28 cellular contexts compared by ENCODE assay signal in genomic region chr1:44312652-44313196, GRCh38.
"Had no signal": no experiment of that assay in that cellular context is flagged by ENCODE, and none has a peak within 500 bp of the region (broad histone marks: within the 10 kb centered on the region; RNA-seq: fewer than 3 reads in every experiment).

No MANE protein-coding gene starts in this region.

- H3K9me3 ChIP-seq: colonic mucosa, esophagus muscularis mucosa, gastrocnemius medialis, psoas muscle, stomach had no signal

- H3K79me2 ChIP-seq: hepatocyte, parathyroid adenoma had no signal

- ATAC-seq: gastrocnemius medialis, left cardiac atrium, left ventricle myocardium superior, psoas muscle, sciatic nerve had no signal

- FAIRE-seq: endometrium, kidney, urothelium cell line had no signal

- H3K27ac ChIP-seq: colonic mucosa, epithelial cell of prostate, esophagus muscularis mucosa, gastrocnemius medialis, hepatocyte, parathyroid adenoma, psoas muscle, stomach had no signal

- H3K9me3 Mint-ChIP-seq: naive B cell, nephron, type B pancreatic cell had no signal

- H2AFZ ChIP-seq: hepatocyte, parathyroid adenoma had no signal

- H3K4me2 ChIP-seq: hepatocyte had no signal

- DNase-seq: caudate nucleus; colonic mucosa; dermis blood vessel endothelial cell; effector CD8-positive, alpha-beta T cell; gastrocnemius medialis; kidney; left cardiac atrium; left ventricle myocardium superior; mesenchymal stem cell; midbrain; naive B cell; nucleus accumbens; psoas muscle; stimulated activated CD4-positive, alpha-beta T cell treated with anti-CD3 and anti-CD28 coated beads, Interleukin-2, amount 100 ng/mL, for 24 hours; stimulated activated CD4-positive, alpha-beta T cell treated with anti-CD3 and anti-CD28 coated beads, Interleukin-4, amount 100 ng/mL, for 4 hours; stimulated activated naive CD4-positive, alpha-beta T cell; stomach; substantia nigra had no signal

- H3K4me1 Mint-ChIP-seq: naive B cell had no signal

- H3K36me3 ChIP-seq: colonic mucosa had no signal

- H3K27me3 ChIP-seq: colonic mucosa, esophagus muscularis mucosa, gastrocnemius medialis, hepatocyte, stomach had no signal

- H3K4me1 ChIP-seq: colonic mucosa, stomach had no signal

- H3K4me3 ChIP-seq: colonic mucosa, esophagus muscularis mucosa, gastrocnemius medialis, hepatocyte, lung, psoas muscle, stomach had no signal

- H3K27ac Mint-ChIP-seq: type B pancreatic cell had no signal

- H3K9ac ChIP-seq: parathyroid adenoma had no signal

- H3K27me3 Mint-ChIP-seq: naive B cell, type B pancreatic cell had no signal

- H3K4me3 Mint-ChIP-seq: naive B cell, nephron, type B pancreatic cell had no signal
